Comparison of ENCODE assay signal across 9 cellular contexts in the genomic region with DNA sequence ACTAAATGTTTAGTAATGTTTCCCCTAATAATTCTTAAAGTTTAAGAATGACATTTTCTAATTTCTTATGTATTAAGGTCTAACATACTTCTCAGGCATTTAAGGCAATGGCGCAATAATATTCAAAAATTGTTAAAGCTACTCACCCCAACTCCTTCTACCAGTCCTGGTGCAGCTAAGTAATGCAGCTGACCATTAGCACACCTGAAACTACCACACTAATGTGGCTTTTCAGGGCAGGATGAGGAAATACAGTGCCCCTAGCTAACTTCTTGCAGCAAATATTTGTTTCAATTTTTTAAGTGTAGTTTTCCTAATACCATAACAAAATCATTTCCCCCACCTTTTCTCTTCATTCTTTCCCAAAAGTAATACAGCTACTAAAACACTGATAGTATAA.
"Had no signal": no experiment of that assay in that cellular context is flagged by ENCODE, and none has a peak within 500 bp of the region (broad histone marks: within the 10 kb centered on the region; RNA-seq: fewer than 3 reads in every experiment).

No MANE protein-coding gene starts in this region.

- H3K27ac ChIP-seq: GM23248 had no signal

- H3K4me3 ChIP-seq: GM23248, GM23338, HAP-1 had no signal

- ATAC-seq: GM23338, HCT116 had no signal

- H3K9ac ChIP-seq: GM23248 had no signal

- H3K36me3 ChIP-seq: HAP-1 had no signal

- DNase-seq: GM23248, GOT3, H7, H9, HCEC 1CT, HFFc6 had no signal

- H2AFZ ChIP-seq: GM23248, GM23338 had no signal

- H3K9me3 ChIP-seq: HAP-1 had no signal

- H3K4me2 ChIP-seq: GM23338 had no signal
